ENCODE assay signal across 1 cellular context in genomic region chr6:154406869-154407268, GRCh38.
TF ChIP-seq lines count a peak whose summit lies in the region.

No MANE protein-coding gene starts in this region.

TF ChIP-seq in HepG2, 621 proteins besides CTCF, POLR2A, EP300 and RAD21:
- no peak for TF ChIP-seq ZC3H4 (CRISPR knock-in tag; IDR thresholded peaks at IDR 0.05; ENCODE audit: borderline replicate concordance)
